Comparison of ENCODE assay signal across 15 cellular contexts in the genomic region with DNA sequence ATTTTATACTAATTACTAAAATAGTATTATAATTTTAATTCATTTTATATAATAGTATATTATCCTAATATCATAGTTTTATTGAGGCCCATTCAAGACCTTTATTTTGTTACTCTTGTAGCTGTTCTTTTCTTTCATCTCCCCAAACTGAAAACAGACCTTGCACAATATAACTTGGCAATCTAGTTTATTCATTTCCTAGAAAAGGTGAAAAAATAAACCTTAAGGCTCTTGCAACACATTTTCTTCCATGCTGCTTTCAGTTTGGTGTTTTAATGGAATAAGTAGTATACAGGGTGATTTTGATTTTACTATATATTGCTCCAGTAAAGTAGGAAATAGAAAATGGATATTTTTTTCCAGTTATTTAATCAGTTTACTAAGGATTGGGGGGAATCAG.
"Had no signal": no experiment of that assay in that cellular context is flagged by ENCODE, and none has a peak within 500 bp of the region (broad histone marks: within the 10 kb centered on the region; RNA-seq: fewer than 3 reads in every experiment).

No MANE protein-coding gene starts in this region.

- FAIRE-seq: astrocyte had no signal

- DNase-seq: activated CD4-positive, alpha-beta memory T cell treated with anti-CD3 and anti-CD28 coated beads for 36 hours; activated gamma-delta T cell; activated naive CD8-positive, alpha-beta T cell treated with anti-CD3 and anti-CD28 coated beads for 36 hours; activated T-cell treated with anti-CD3 and anti-CD28 coated beads, Interleukin-2, amount 50 U/mL, for 48 hours; cortex of kidney; effector CD8-positive, alpha-beta T cell; glutamatergic neuron; natural killer cell; sigmoid colon; stimulated activated CD4-positive, alpha-beta T cell treated with anti-CD3 and anti-CD28 coated beads, Interleukin-4, amount 100 ng/mL, for 1 hour; stimulated activated CD8-positive, alpha-beta memory T cell treated with anti-CD3 and anti-CD28 coated beads, Interleukin-4, amount 100 ng/mL, for 48 hours; testis had no signal

- ATAC-seq: natural killer cell had no signal

- H3K27me3 ChIP-seq: sigmoid colon, testis had no signal

- H3K9me3 ChIP-seq: prostate gland, sigmoid colon, testis had no signal

- H3K27ac ChIP-seq: prostate gland, sigmoid colon, testis, VCaP had no signal

- H3K4me1 ChIP-seq: prostate gland, testis had no signal

- H3K36me3 ChIP-seq: prostate gland, sigmoid colon had no signal

- H3K4me3 ChIP-seq: prostate gland, sigmoid colon, testis had no signal
